1 cellular context compared by ENCODE assay signal in the genomic region with DNA sequence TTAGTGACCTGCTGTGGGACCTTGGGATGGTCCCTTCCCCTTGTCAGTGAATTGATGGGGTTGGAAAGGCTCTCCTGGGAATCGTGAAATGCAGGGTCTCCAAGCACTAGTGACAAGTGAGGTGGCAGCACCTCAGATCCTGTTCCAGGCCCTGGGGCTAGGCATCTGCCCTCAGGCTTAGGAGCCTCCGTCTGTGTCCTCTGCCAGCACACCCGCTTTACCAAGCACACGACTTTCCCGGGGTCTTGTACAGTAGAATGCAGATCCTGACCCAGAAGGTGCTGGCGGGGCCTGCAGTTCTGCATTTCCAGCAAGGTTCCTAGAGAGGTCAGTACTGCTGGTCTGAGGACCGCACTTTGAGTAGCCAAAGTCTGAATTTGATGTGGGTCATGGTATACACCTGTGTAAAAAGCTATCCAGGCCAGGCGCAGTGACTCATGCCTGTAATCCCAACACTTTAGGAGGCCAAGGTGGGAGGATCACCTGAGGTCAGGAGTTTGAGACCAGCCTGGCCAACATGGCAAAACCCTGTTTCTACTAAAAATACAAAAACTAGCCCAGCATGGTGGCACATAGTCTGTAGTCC.
TF ChIP-seq lines count a peak whose summit lies in the region.

No MANE protein-coding gene starts in this region.

TF ChIP-seq in WTC11, 78 proteins besides CTCF, POLR2A, EP300 and RAD21:
- TF ChIP-seq RELA (CRISPR knock-in tag; IDR thresholded peaks at IDR 0.05; ENCODE audit: borderline replicate concordance): no peak
- TF ChIP-seq, protein P1, sequence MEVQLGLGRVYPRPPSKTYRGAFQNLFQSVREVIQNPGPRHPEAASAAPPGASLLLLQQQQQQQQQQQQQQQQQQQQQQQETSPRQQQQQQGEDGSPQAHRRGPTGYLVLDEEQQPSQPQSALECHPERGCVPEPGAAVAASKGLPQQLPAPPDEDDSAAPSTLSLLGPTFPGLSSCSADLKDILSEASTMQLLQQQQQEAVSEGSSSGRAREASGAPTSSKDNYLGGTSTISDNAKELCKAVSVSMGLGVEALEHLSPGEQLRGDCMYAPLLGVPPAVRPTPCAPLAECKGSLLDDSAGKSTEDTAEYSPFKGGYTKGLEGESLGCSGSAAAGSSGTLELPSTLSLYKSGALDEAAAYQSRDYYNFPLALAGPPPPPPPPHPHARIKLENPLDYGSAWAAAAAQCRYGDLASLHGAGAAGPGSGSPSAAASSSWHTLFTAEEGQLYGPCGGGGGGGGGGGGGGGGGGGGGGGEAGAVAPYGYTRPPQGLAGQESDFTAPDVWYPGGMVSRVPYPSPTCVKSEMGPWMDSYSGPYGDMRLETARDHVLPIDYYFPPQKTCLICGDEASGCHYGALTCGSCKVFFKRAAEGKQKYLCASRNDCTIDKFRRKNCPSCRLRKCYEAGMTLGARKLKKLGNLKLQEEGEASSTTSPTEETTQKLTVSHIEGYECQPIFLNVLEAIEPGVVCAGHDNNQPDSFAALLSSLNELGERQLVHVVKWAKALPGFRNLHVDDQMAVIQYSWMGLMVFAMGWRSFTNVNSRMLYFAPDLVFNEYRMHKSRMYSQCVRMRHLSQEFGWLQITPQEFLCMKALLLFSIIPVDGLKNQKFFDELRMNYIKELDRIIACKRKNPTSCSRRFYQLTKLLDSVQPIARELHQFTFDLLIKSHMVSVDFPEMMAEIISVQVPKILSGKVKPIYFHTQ (CRISPR knock-in tag; IDR thresholded peaks at IDR 0.05): no peak
- no peak for TF ChIP-seq ZNF317 (CRISPR knock-in tag; IDR thresholded peaks at IDR 0.05; ENCODE audit: borderline replicate concordance, low read depth)
- no peak for TF ChIP-seq IRF2 (CRISPR knock-in tag; IDR thresholded peaks at IDR 0.05; ENCODE audit: borderline replicate concordance, low read depth)
- no peak for TF ChIP-seq CREM (CRISPR knock-in tag; IDR thresholded peaks at IDR 0.05)
- TF ChIP-seq GABPB1 (CRISPR knock-in tag; IDR thresholded peaks at IDR 0.05): no peak
- TF ChIP-seq, protein P2, sequence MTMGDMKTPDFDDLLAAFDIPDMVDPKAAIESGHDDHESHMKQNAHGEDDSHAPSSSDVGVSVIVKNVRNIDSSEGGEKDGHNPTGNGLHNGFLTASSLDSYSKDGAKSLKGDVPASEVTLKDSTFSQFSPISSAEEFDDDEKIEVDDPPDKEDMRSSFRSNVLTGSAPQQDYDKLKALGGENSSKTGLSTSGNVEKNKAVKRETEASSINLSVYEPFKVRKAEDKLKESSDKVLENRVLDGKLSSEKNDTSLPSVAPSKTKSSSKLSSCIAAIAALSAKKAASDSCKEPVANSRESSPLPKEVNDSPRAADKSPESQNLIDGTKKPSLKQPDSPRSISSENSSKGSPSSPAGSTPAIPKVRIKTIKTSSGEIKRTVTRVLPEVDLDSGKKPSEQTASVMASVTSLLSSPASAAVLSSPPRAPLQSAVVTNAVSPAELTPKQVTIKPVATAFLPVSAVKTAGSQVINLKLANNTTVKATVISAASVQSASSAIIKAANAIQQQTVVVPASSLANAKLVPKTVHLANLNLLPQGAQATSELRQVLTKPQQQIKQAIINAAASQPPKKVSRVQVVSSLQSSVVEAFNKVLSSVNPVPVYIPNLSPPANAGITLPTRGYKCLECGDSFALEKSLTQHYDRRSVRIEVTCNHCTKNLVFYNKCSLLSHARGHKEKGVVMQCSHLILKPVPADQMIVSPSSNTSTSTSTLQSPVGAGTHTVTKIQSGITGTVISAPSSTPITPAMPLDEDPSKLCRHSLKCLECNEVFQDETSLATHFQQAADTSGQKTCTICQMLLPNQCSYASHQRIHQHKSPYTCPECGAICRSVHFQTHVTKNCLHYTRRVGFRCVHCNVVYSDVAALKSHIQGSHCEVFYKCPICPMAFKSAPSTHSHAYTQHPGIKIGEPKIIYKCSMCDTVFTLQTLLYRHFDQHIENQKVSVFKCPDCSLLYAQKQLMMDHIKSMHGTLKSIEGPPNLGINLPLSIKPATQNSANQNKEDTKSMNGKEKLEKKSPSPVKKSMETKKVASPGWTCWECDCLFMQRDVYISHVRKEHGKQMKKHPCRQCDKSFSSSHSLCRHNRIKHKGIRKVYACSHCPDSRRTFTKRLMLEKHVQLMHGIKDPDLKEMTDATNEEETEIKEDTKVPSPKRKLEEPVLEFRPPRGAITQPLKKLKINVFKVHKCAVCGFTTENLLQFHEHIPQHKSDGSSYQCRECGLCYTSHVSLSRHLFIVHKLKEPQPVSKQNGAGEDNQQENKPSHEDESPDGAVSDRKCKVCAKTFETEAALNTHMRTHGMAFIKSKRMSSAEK (CRISPR knock-in tag; IDR thresholded peaks at IDR 0.05; ENCODE audit: borderline replicate concordance): no peak
- no peak for TF ChIP-seq MYBL2 (CRISPR knock-in tag; IDR thresholded peaks at IDR 0.05)
- TF ChIP-seq SP1 (CRISPR knock-in tag; conservative IDR thresholded peaks at IDR 0.05): no peak
- TF ChIP-seq HMGA2 (CRISPR knock-in tag; IDR thresholded peaks at IDR 0.05): no peak
- TF ChIP-seq, protein P3, sequence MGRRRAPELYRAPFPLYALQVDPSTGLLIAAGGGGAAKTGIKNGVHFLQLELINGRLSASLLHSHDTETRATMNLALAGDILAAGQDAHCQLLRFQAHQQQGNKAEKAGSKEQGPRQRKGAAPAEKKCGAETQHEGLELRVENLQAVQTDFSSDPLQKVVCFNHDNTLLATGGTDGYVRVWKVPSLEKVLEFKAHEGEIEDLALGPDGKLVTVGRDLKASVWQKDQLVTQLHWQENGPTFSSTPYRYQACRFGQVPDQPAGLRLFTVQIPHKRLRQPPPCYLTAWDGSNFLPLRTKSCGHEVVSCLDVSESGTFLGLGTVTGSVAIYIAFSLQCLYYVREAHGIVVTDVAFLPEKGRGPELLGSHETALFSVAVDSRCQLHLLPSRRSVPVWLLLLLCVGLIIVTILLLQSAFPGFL (CRISPR knock-in tag; IDR thresholded peaks at IDR 0.05; ENCODE audit: borderline replicate concordance): no peak
